Comparison of ENCODE assay signal across 7 cellular contexts in the genomic region with DNA sequence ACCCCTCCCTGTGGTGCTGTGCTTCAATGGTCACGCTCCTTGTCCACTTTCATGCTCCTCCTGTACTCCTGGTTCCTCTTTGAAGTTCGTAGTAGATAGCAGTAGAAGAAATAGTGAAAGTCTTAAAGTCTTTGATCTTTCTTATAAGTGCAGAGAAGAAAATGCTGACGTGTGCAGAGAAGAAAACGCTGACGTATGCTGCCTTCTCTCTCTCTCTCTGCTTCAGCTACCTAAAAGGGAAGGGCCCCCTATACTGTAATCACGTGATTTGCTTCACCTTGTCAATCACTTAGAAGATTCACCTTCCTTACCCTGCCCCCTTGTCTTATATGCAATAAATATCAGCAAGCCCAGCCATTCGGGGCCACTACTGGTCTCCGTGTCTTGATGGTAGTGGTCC. TPM values are rescaled to one million over a fixed set of nuclear protein-coding genes. Genes with fewer than 3 reads are reported as not detected.
DNase-seq lines count a peak whose midpoint lies in the region; ATAC-seq, FAIRE-seq and TF ChIP-seq lines count a peak whose summit lies in the region.
"Not testable (repeated sequence)": the region's sequence is repeated elsewhere in the genome, so short reads cannot be mapped to it uniquely, and the experiment has no call there.
"Had no signal": no experiment of that assay in that cellular context is flagged by ENCODE, and none has a peak within 500 bp of the region (broad histone marks: within the 10 kb centered on the region; RNA-seq: fewer than 3 reads in every experiment).

No MANE protein-coding gene starts in this region.

- not testable (repeated sequence) for H3K9ac ChIP-seq in MM.1S (ENCODE audit: low read length); K562 (ENCODE audit: insufficient read depth in 1 of 2, low read depth in 2 of 2, low read length in 2 of 2); parathyroid adenoma

- H3K4me1 Mint-ChIP-seq in mesothelial cell of epicardium, result not testable (repeated sequence)

- TF ChIP-seq EP300 in A549 (IDR thresholded peaks at IDR 0.05); K562 (IDR thresholded peaks at IDR 0.05; ENCODE audit: low read length): not testable (repeated sequence)

- POLR2A ChIA-PET in A549 (lab: Yijun Ruan, JAX), result not testable (repeated sequence)
- POLR2A ChIA-PET in K562 (lab: Yijun Ruan, JAX), result interaction anchor here (1.5 kb wide), 1 partner anchor 16 kb away, joined by 4 read pairs; no protein-coding TSS in a partner anchor

- not testable (repeated sequence) for H3K9me3 ChIP-seq in A549; MM.1S (replicated peaks; ENCODE audit: insufficient read depth, low read length); K562 (replicated peaks; ENCODE audit: control insufficient read depth, insufficient read depth, low read depth, low read length); parathyroid adenoma (ENCODE audit: control insufficient read depth, low read length)

- not testable (repeated sequence) for H3K4me3 ChIP-seq in A549; MM.1S (ENCODE audit: low read length); K562; parathyroid adenoma (ENCODE audit: low read depth, low read length)

- not testable (repeated sequence) for DNase-seq in A549 (ENCODE audit: low read depth in 1 of 2, low spot score in 1 of 2); mesothelial cell of epicardium (ENCODE audit: low spot score in 2 of 2, unreplicated experiment in 2 of 2)
- DNase-seq in MM.1S, result peak; percentile 86
- DNase-seq in K562 (ENCODE audit: extremely low read depth in 1 of 4, low spot score in 3 of 4), result peak in 1 of 4 experiments; percentile 51

- not testable (repeated sequence) for H3K4me3 Mint-ChIP-seq in mesothelial cell of epicardium

- intact Hi-C loops in K562 (cut with micrococcal nuclease), result not testable (repeated sequence)

- H3K4me1 ChIP-seq in A549; MM.1S (ENCODE audit: low read length); parathyroid adenoma: not testable (repeated sequence)
- peaks cover 3 to 18% of the 10 kb centered on the region in 2 experiments; a peak in 3 of 5 replicates for H3K4me1 ChIP-seq in K562 (replicated peaks in 1 of 2; ENCODE audit: control insufficient read depth in 2 of 2, insufficient read depth in 2 of 2, low read length in 2 of 2)

- H4K20me1 ChIP-seq in MM.1S (ENCODE audit: insufficient read depth, low read length); K562 (replicated peaks; ENCODE audit: control insufficient read depth, insufficient read depth, low read length): not testable (repeated sequence)

- not testable (repeated sequence) for H3F3A ChIP-seq in MM.1S (ENCODE audit: insufficient read depth, low read length)

- CTCF ChIA-PET in A549 (lab: Yijun Ruan, JAX), result interaction anchor here (0.7 kb wide), 1 partner anchor 212 kb away, joined by 3 read pairs; no protein-coding TSS in a partner anchor
- CTCF ChIA-PET in K562 (lab: Yijun Ruan, JAX; ENCODE audit: low intra/inter-chr PET ratio), result not testable (repeated sequence)

- not testable (repeated sequence) for H3K27me3 ChIP-seq in MM.1S (replicated peaks; ENCODE audit: insufficient read depth, low read length); K562 (ENCODE audit: control insufficient read depth in 2 of 2, insufficient read depth in 2 of 2, low read length in 2 of 2); parathyroid adenoma (ENCODE audit: control insufficient read depth, insufficient read depth, low read length)

- TF ChIP-seq POLR2A in A549 (IDR thresholded peaks at IDR 0.05; ENCODE audit: low read length); K562 (conservative IDR thresholded peaks at IDR 0.05): not testable (repeated sequence)

- H3K27ac Mint-ChIP-seq in mesothelial cell of epicardium, result peak overlapping the region; percentile 68

- in situ Hi-C loops in K562 (cut with MboI), result not testable (repeated sequence)

- not testable (repeated sequence) for H3K27me3 Mint-ChIP-seq in mesothelial cell of epicardium (ENCODE audit: low read depth)

- H3K9me1 ChIP-seq in K562 (ENCODE audit: control insufficient read depth, insufficient read depth, low read length), result not testable (repeated sequence)

- not testable (repeated sequence) for TF ChIP-seq CTCF in A549 (IDR thresholded peaks at IDR 0.05); MM.1S (IDR thresholded peaks at IDR 0.05; ENCODE audit: low read length); K562 (IDR thresholded peaks at IDR 0.05 in 2 of 3, conservative IDR thresholded peaks at IDR 0.05 in 1 of 3; ENCODE audit: insufficient read depth in 2 of 3, low read depth in 1 of 3, low read length in 3 of 3); mesothelial cell of epicardium (IDR thresholded peaks at IDR 0.05; ENCODE audit: unreplicated experiment); parathyroid adenoma (IDR thresholded peaks at IDR 0.05)

- H3K9me2 ChIP-seq in MM.1S (replicated peaks; ENCODE audit: insufficient read depth, low read length), result not testable (repeated sequence)

- H3K27ac ChIP-seq in A549, result not testable (repeated sequence)
- H3K27ac ChIP-seq in MM.1S (ENCODE audit: low read length), result 0 out of 2 replicates have a peak overlapping the region, but pooled peaks have one; percentile 9
- H3K27ac ChIP-seq in K562 (ENCODE audit: extremely low read depth, low read depth, low read length), result peak overlapping the region; percentile 28; the same call in 1 of the 3 replicates
- H3K27ac ChIP-seq in parathyroid adenoma, result peak overlapping the region; percentile 48

- not testable (repeated sequence) for H2AFZ ChIP-seq in MM.1S (ENCODE audit: low read length); K562 (ENCODE audit: low read depth, low read length); parathyroid adenoma

- not testable (repeated sequence) for H3K36me3 Mint-ChIP-seq in mesothelial cell of epicardium

- 87% methylated on average over 8 of the region's 8 CpGs for WGBS in A549 (ENCODE audit: missing lambda C conversion rate)
- 11% methylated on average over 6 of the region's 8 CpGs for WGBS in K562 (ENCODE audit: insufficient coverage, low coverage, missing lambda C conversion rate)

- ATAC-seq in A549, result not testable (repeated sequence)
- peak; percentile 37; the same call in 1 of the 3 replicates for ATAC-seq in K562

- H3K9me3 Mint-ChIP-seq in mesothelial cell of epicardium, result not testable (repeated sequence)

- H3K79me2 ChIP-seq in MM.1S (ENCODE audit: low read length) (peaks cover 84% of the 10 kb centered on the region), K562 (ENCODE audit: control insufficient read depth, insufficient read depth, low read length) (peaks cover 25% of the 10 kb centered on the region)
- not testable (repeated sequence) for H3K79me2 ChIP-seq in parathyroid adenoma

- not testable (repeated sequence) for BruUV-seq in K562 (replicated peaks; lab: Mats Ljungman, UMichigan)

- not testable (repeated sequence) for H3K4me2 ChIP-seq in A549; K562 (ENCODE audit: insufficient read depth, low read length); parathyroid adenoma (ENCODE audit: low read length)
- peak overlapping the region; percentile 7; the same call in 1 of the 2 replicates for H3K4me2 ChIP-seq in MM.1S (ENCODE audit: low read depth, low read length)

- not testable (repeated sequence) for TF ChIP-seq RAD21 in A549 (conservative IDR thresholded peaks at IDR 0.05 in 1 of 2, IDR thresholded peaks at IDR 0.05 in 1 of 2); K562 (CRISPR knock-in tag; conservative IDR thresholded peaks at IDR 0.05 in 1 of 2, IDR thresholded peaks at IDR 0.05 in 1 of 2)

- FAIRE-seq in A549 (lab: Jason Lieb, UNC); K562 (lab: Jason Lieb, UNC): not testable (repeated sequence)

- H3K36me3 ChIP-seq in MM.1S (replicated peaks; ENCODE audit: insufficient read depth, low read length); K562 (ENCODE audit: control insufficient read depth, insufficient read depth, low read length); parathyroid adenoma (ENCODE audit: control insufficient read depth, insufficient read depth, low read length): not testable (repeated sequence)

TF ChIP-seq in A549, 52 proteins besides CTCF, POLR2A, EP300 and RAD21:
- peak; percentile 34 for TF ChIP-seq MAFK (IDR thresholded peaks at IDR 0.05; ENCODE audit: partially characterized antibody)

TF ChIP-seq in K562, 482 proteins besides CTCF, POLR2A, EP300 and RAD21 (continues in another document):
- TF ChIP-seq ZNF316 (IDR thresholded peaks at IDR 0.05) (peak; percentile 99), C11orf30 (IDR thresholded peaks at IDR 0.05; ENCODE audit: low read depth) (peak; percentile 98), ATF7 (IDR thresholded peaks at IDR 0.05) (peak; percentile 78)

RNA-seq across cellular contexts. Expression of a gene that starts 50.2 kb away (rescaled TPM):
- 1.2 and 1.3 TPM in 2 replicates for polyA plus RNA-seq in A549 (2011; rRNA removed)
- 0.29 and 0.30 TPM in 2 replicates for polyA plus RNA-seq in A549 (2012; cell fraction: cytosol; rRNA removed)
- 0.36 and 0.71 TPM in 2 replicates for polyA plus RNA-seq in A549 (2012; cell fraction: nucleus; rRNA removed)
- polyA plus RNA-seq in A549 (2017; fragmentation: RNase III; extraction: RNeasy Plus Mini Kit Qiagen cat#74134 plus additional on column Dnase treatment), result 1.4 to 1.9 TPM (median 1.6 TPM) in 3 replicates
- 1.3 and 1.6 TPM in 2 replicates for polyA minus RNA-seq in A549 (2011; rRNA and poly(A)+ RNA removed)
- 12.7 and 33.0 TPM in 2 replicates for total RNA-seq in K562 (2011; cell fraction: chromatin; rRNA removed; ENCODE audit: low replicate concordance)
- 6.3 and 7.9 TPM in 2 replicates for total RNA-seq in K562 (2011; cell fraction: nucleolus; rRNA removed)
- 11.6 and 13.3 TPM in 2 replicates for total RNA-seq in K562 (2011; cell fraction: nucleoplasm; rRNA removed)
- total RNA-seq in K562 (2014; rRNA removed), result 9.6 and 14.7 TPM in 2 replicates
- total RNA-seq in K562 (2014; rRNA removed; fragmentation: Illumina TruSeq; extraction: Trizol), result 10.2 and 11.4 TPM in 2 replicates
- total RNA-seq in K562 (2015; rRNA removed; fragmentation: Illumina TruSeq; extraction: Trizol), result 12.5 and 13.0 TPM in 2 replicates
- 6.8 and 8.0 TPM in 2 replicates for total RNA-seq in K562 (2021)
- 8.0 and 9.8 TPM in 2 replicates for polyA plus RNA-seq in K562 (2011; rRNA removed)
- polyA plus RNA-seq in K562 (2011; cell fraction: cytosol; rRNA removed), result 1.8 and 5.7 TPM in 2 replicates
- polyA plus RNA-seq in K562 (2011; cell fraction: nucleus; rRNA removed), result 10.2 and 21.9 TPM in 2 replicates
- 7.2 and 7.8 TPM in 2 replicates for polyA plus RNA-seq in K562 (2012)
- 7.4 and 8.8 TPM in 2 replicates for polyA plus RNA-seq in K562 (2014; fragmentation: Illumina TruSeq; extraction: Trizol)
- polyA plus RNA-seq in K562 (2014; fragmentation: Nextera tagmentation; extraction: Ambion mirVana), result 1 to 10 TPM; 5.3 to 8.2 TPM
- polyA plus RNA-seq in K562 (2014; rRNA removed), result 6.8 and 10.6 TPM in 2 replicates
- polyA minus RNA-seq in K562 (2011; rRNA and poly(A)+ RNA removed), result 15.1 and 25.1 TPM in 2 replicates
- polyA minus RNA-seq in K562 (2011; cell fraction: cytosol; rRNA and poly(A)+ RNA removed), result 4.4 and 5.4 TPM in 2 replicates
- 11.6 and 30.9 TPM in 2 replicates for polyA minus RNA-seq in K562 (2011; cell fraction: nucleus; rRNA and poly(A)+ RNA removed)
- 2.3 to 3.5 TPM (median 3.3 TPM) in 3 replicates for total RNA-seq in mesothelial cell of epicardium
- total RNA-seq: A172, G401 had no signal
